Comparison of ENCODE assay signal across 14 cellular contexts in genomic region chr17:50165867-50166517, GRCh38. TPM values are rescaled to one million over a fixed set of nuclear protein-coding genes. Genes with fewer than 3 reads are reported as not detected.
DNase-seq lines count a peak whose midpoint lies in the region; ATAC-seq and TF ChIP-seq lines count a peak whose summit lies in the region.
"Had no signal": no experiment of that assay in that cellular context is flagged by ENCODE, and none has a peak within 500 bp of the region (broad histone marks: within the 10 kb centered on the region; RNA-seq: fewer than 3 reads in every experiment).

Gene SGCA (plus strand): TSS chr17:50166005. CDS start chr17:50166041, 36 bp downstream.

- H3K27ac Mint-ChIP-seq in T-helper 2 cell treated with Interferon-gamma antibody and Interleukin-4, amounts not matched to agents 5 μg/mL and 100 μg/mL, for 36 hours, result peak within 1 kb of the TSS; percentile 38
- H3K27ac Mint-ChIP-seq in naive B cell, result peak within 1 kb of the TSS in 5 of 6 donors; percentile 38 to 90 (median 79)

- intact Hi-C loops in Right ventricle myocardium superior (cut with DNase I), result no loop called here

- H3K36me3 ChIP-seq in thoracic aorta, result peaks cover 9% of the 10 kb centered on the region

- peak; percentile 70 for ATAC-seq in Right ventricle myocardium superior (ENCODE audit: poor library complexity)
- ATAC-seq in naive B cell (ENCODE audit: low read depth in 2 of 2), result no peak
- peak; percentile 5 for ATAC-seq in thoracic aorta (ENCODE audit: insufficient number of reproducible peaks, low FRiP score, low read depth)
- ATAC-seq in GM19455 (IDR thresholded peaks at IDR 0.05; ENCODE audit: unreplicated experiment), result no peak

- H3K27me3 ChIP-seq in thoracic aorta (replicated peaks; ENCODE audit: insufficient read depth), result no peaks in the 10 kb centered on the region

- peaks cover 5% of the 10 kb centered on the region for H3K9me3 Mint-ChIP-seq in T-helper 2 cell treated with Interferon-gamma antibody and Interleukin-4, amounts not matched to agents 5 μg/mL and 100 μg/mL, for 36 hours
- H3K9me3 Mint-ChIP-seq in naive B cell, result no peaks in the 10 kb centered on the region

- H3K4me3 ChIP-seq in thoracic aorta, result peak within 1 kb of the TSS; percentile 84
- H3K4me3 ChIP-seq: GM23248 had no signal

- no peaks in the 10 kb centered on the region for H3K9me3 ChIP-seq in thoracic aorta

- H3K36me3 Mint-ChIP-seq in T-helper 2 cell treated with Interferon-gamma antibody and Interleukin-4, amounts not matched to agents 5 μg/mL and 100 μg/mL, for 36 hours (ENCODE audit: low read depth), result peaks cover 1% of the 10 kb centered on the region
- no peaks in the 10 kb centered on the region for H3K36me3 Mint-ChIP-seq in naive B cell

- H3K4me1 Mint-ChIP-seq in T-helper 2 cell treated with Interferon-gamma antibody and Interleukin-4, amounts not matched to agents 5 μg/mL and 100 μg/mL, for 36 hours (ENCODE audit: low read depth), result peaks cover 29% of the 10 kb centered on the region
- peaks cover 53 to 58% (median 56%) of the 10 kb centered on the region in 3 donors for H3K4me1 Mint-ChIP-seq in naive B cell

- H3K27ac ChIP-seq in thoracic aorta, result peak within 1 kb of the TSS; percentile 93 to 99
- H3K27ac ChIP-seq: GM23248 had no signal

- DNase-seq in T-helper 2 cell treated with Interferon-gamma antibody and Interleukin-4, amounts not matched to agents 5 μg/mL and 100 μg/mL, for 36 hours (ENCODE audit: low spot score), result no peak
- no peak for DNase-seq in T-helper 2 cell
- DNase-seq in Right ventricle myocardium superior, result peak; percentile 75
- DNase-seq in naive B cell, result no peak
- DNase-seq in thoracic aorta (ENCODE audit: low spot score), result no peak
- DNase-seq in NCI-H187 treated with DMSO at 0.1 percent for 48 hours (lab: John Stamatoyannopoulos, UW), result no peak
- DNase-seq in HuH-7.5 (ENCODE audit: low spot score), result no peak
- DNase-seq: 8988T; GM23248; hippocampal formation; NCI-H1694; NCI-H774; stimulated activated naive CD4-positive, alpha-beta T cell treated with Interleukin-2 at 50 U/mL for 16 hours had no signal

- no peak for TF ChIP-seq CTCF in thoracic aorta (IDR thresholded peaks at IDR 0.05)

- no peaks in the 10 kb centered on the region for H3K27me3 Mint-ChIP-seq in T-helper 2 cell treated with Interferon-gamma antibody and Interleukin-4, amounts not matched to agents 5 μg/mL and 100 μg/mL, for 36 hours (ENCODE audit: low read depth)
- H3K27me3 Mint-ChIP-seq in naive B cell, result peaks cover 0 to 9% (median 0%) of the 10 kb centered on the region in 3 donors

- peaks cover 25 to 68% of the 10 kb centered on the region in 2 donors for H3K4me1 ChIP-seq in thoracic aorta (ENCODE audit: control insufficient read depth in 1 of 2, low read depth in 2 of 2)

- no peak within 1 kb of the TSS for H3K4me3 Mint-ChIP-seq in T-helper 2 cell treated with Interferon-gamma antibody and Interleukin-4, amounts not matched to agents 5 μg/mL and 100 μg/mL, for 36 hours
- peak within 1 kb of the TSS in 1 of 8 donors; percentile 38 for H3K4me3 Mint-ChIP-seq in naive B cell

RNA-seq across cellular contexts. Expression of gene SGCA, which starts in this region (rescaled TPM):
- total RNA-seq in Right ventricle myocardium superior, result 135 TPM
- polyA plus RNA-seq in naive B cell (ENCODE audit: low read depth in 6 of 6), result 10 to 100 TPM in 1 of 6 donors, 1 to 10 TPM in 5; 2.0 to 16.6 (median 3.5) TPM
- total RNA-seq in thoracic aorta, result 100 to 1,000 TPM in 1 of 2 donors, 10 to 100 TPM in 1; 95.5 to 158 TPM
- total RNA-seq: GM23248 had no signal

Comparison
In these comparisons a context has a peak if more than half of its experiments do, and no peak if none do; other contexts are left out.
1. ATAC-seq: peak in Right ventricle myocardium superior (single experiment) and thoracic aorta (single experiment); none in naive B cell (0 of 2) and GM19455 (single experiment).